ENCODE assay signal across 1 cellular context in genomic region chr5:135434591-135435466, GRCh38.
A peak's percentile ranks its signal among the peaks of the same experiment; 100 is the strongest.
TF ChIP-seq lines count a peak whose summit lies in the region.

No MANE protein-coding gene starts in this region.

TF ChIP-seq in HepG2, 621 proteins besides CTCF, POLR2A, EP300 and RAD21 (continues in another document):
- TF ChIP-seq SETDB1 (CRISPR knock-in tag; IDR thresholded peaks at IDR 0.05; ENCODE audit: borderline replicate concordance), result no peak
- TF ChIP-seq ZNF17 (CRISPR knock-in tag; IDR thresholded peaks at IDR 0.05), result no peak
- no peak for TF ChIP-seq ZNF34 (CRISPR knock-in tag; IDR thresholded peaks at IDR 0.05; ENCODE audit: borderline replicate concordance)
- no peak for TF ChIP-seq BCLAF1 (IDR thresholded peaks at IDR 0.05)
- TF ChIP-seq ZNF460 (CRISPR knock-in tag; IDR thresholded peaks at IDR 0.05; ENCODE audit: borderline replicate concordance), result no peak
- TF ChIP-seq CCDC6 (CRISPR knock-in tag; IDR thresholded peaks at IDR 0.05), result no peak
- no peak for TF ChIP-seq ZNF770 (CRISPR knock-in tag; IDR thresholded peaks at IDR 0.05)
- no peak for TF ChIP-seq CREB1 (IDR thresholded peaks at IDR 0.05)
- TF ChIP-seq CREB1 (CRISPR knock-in tag; IDR thresholded peaks at IDR 0.05), result no peak
- TF ChIP-seq HDAC1 (CRISPR knock-in tag; IDR thresholded peaks at IDR 0.05), result no peak
- TF ChIP-seq ZNF850 (CRISPR knock-in tag; conservative IDR thresholded peaks at IDR 0.05), result no peak
- TF ChIP-seq HOXA5 (CRISPR knock-in tag; IDR thresholded peaks at IDR 0.05), result no peak
- no peak for TF ChIP-seq ZSCAN21 (CRISPR knock-in tag; IDR thresholded peaks at IDR 0.05; ENCODE audit: borderline replicate concordance)
- no peak for TF ChIP-seq HHEX (CRISPR knock-in tag; IDR thresholded peaks at IDR 0.05)
- TF ChIP-seq ZNF670 (CRISPR knock-in tag; IDR thresholded peaks at IDR 0.05; ENCODE audit: borderline replicate concordance), result no peak
- no peak for TF ChIP-seq SPEN (CRISPR knock-in tag; IDR thresholded peaks at IDR 0.05; ENCODE audit: low read depth)
- TF ChIP-seq ATF2 (CRISPR knock-in tag; IDR thresholded peaks at IDR 0.05), result no peak
- no peak for TF ChIP-seq GRHL1 (CRISPR knock-in tag; conservative IDR thresholded peaks at IDR 0.05)
- no peak for TF ChIP-seq RBM39 (IDR thresholded peaks at IDR 0.05; ENCODE audit: low read depth, low read length, poor library complexity, severe bottlenecking)
- TF ChIP-seq NFAT5 (CRISPR knock-in tag; IDR thresholded peaks at IDR 0.05), result no peak
- no peak for TF ChIP-seq TCF12 (IDR thresholded peaks at IDR 0.05)
- TF ChIP-seq TCF12 (CRISPR knock-in tag; IDR thresholded peaks at IDR 0.05), result no peak
- TF ChIP-seq GPN1 (CRISPR knock-in tag; IDR thresholded peaks at IDR 0.05; ENCODE audit: borderline replicate concordance), result no peak
- no peak for TF ChIP-seq ZNF343 (CRISPR knock-in tag; IDR thresholded peaks at IDR 0.05)
- TF ChIP-seq GMEB1 (CRISPR knock-in tag; IDR thresholded peaks at IDR 0.05; ENCODE audit: borderline replicate concordance), result no peak
- TF ChIP-seq PAXIP1 (CRISPR knock-in tag; conservative IDR thresholded peaks at IDR 0.05), result 0 out of 2 replicates have a peak, but pooled peaks have one; percentile 18
- TF ChIP-seq REL (CRISPR knock-in tag; conservative IDR thresholded peaks at IDR 0.05), result no peak
- TF ChIP-seq ZNF24 (IDR thresholded peaks at IDR 0.05), result no peak
- TF ChIP-seq KDM2A (CRISPR knock-in tag; IDR thresholded peaks at IDR 0.05; ENCODE audit: borderline replicate concordance, low read depth), result no peak
- TF ChIP-seq ZGPAT (CRISPR knock-in tag; IDR thresholded peaks at IDR 0.05), result no peak
- TF ChIP-seq ZNF614 (CRISPR knock-in tag; IDR thresholded peaks at IDR 0.05; ENCODE audit: borderline replicate concordance), result no peak
- no peak for TF ChIP-seq ZNF776 (CRISPR knock-in tag; IDR thresholded peaks at IDR 0.05)
